14 cellular contexts compared by ENCODE assay signal in genomic region chr2:168427451-168427850, GRCh38. TPM values are rescaled to one million over a fixed set of nuclear protein-coding genes. Genes with fewer than 3 reads are reported as not detected.
DNase-seq lines count a peak whose midpoint lies in the region; ATAC-seq lines count a peak whose summit lies in the region.
"Had no signal": no experiment of that assay in that cellular context is flagged by ENCODE, and none has a peak within 500 bp of the region (broad histone marks: within the 10 kb centered on the region; RNA-seq: fewer than 3 reads in every experiment).

No MANE protein-coding gene starts in this region.

- in situ Hi-C loops in Caki2 (cut with HindIII; ENCODE audit: low pct_unique_long_range_greater_than_20kb, low sequenced_read_pairs): no loop called here

- DNase-seq in Caki2 (ENCODE audit: low read depth): peak; percentile 20
- peak; percentile 59 for DNase-seq in RPMI7951 (ENCODE audit: low read depth)
- DNase-seq in fibroblast of gingiva (ENCODE audit: low read depth): peak; percentile 93
- peak; percentile 93 for DNase-seq in non-pigmented ciliary epithelial cell (ENCODE audit: low read depth)
- DNase-seq in HT-29 (ENCODE audit: low spot score): no peak
- DNase-seq: activated CD4-positive, CD25-positive, alpha-beta regulatory T cell; activated CD8-positive, alpha-beta memory T cell treated with anti-CD3 and anti-CD28 coated beads, Interleukin-2, amount 50 U/mL, for 4 hours; foreskin keratinocyte; NCI-H1694; NCI-H524 treated with DMSO at 0.1 percent for 48 hours; Peyer's patch had no signal

- ATAC-seq in GM21619 (IDR thresholded peaks at IDR 0.05; ENCODE audit: unreplicated experiment) (no peak), HG03565 (IDR thresholded peaks at IDR 0.05; ENCODE audit: unreplicated experiment) (no peak), GM18498 (IDR thresholded peaks at IDR 0.05; ENCODE audit: unreplicated experiment) (no peak)
- ATAC-seq: foreskin keratinocyte had no signal

RNA-seq across cellular contexts. Expression of gene CERS6, which starts 28.6 kb away (rescaled TPM):
- total RNA-seq in Caki2 (2014; rRNA removed; shearing (Covaris generic); ENCODE audit: low replicate concordance): 7.2 and 7.3 TPM in 2 replicates
- total RNA-seq in RPMI7951 (2014; rRNA removed; shearing (Covaris generic)): 13.7 and 15.1 TPM in 2 replicates
- 28.0 and 32.0 TPM in 2 replicates for total RNA-seq in HT-29 (2014; rRNA removed; shearing (Covaris generic))
